In the genomic region with DNA sequence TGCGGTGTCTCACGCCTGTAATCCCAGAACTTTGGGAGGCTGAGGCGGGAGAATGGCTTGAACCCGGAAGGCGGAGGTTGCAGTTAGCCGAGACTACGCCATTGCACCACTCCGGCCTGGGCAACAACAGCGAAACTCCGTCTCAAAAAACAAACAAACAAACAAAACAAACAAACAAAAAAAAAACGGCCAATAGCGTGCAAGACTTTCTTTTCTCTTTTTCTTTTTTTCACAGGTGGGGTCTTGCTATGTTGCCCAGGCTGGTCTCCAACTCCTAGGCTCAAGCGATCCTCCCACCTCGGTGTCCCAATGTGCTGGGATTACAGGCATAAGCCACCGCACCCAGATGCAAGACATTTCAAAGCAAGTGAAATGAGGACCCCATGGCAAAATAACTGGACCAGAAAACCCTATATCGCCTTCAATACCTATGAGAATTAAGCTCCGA, we compare ENCODE assay signal across 8 cellular contexts. TPM values are rescaled to one million over a fixed set of nuclear protein-coding genes. Genes with fewer than 3 reads are reported as not detected.
DNase-seq lines count a peak whose midpoint lies in the region; ATAC-seq and TF ChIP-seq lines count a peak whose summit lies in the region.

No MANE protein-coding gene starts in this region.

- no peak for TF ChIP-seq CTCF in HCT116 (IDR thresholded peaks at IDR 0.05 in 2 of 3, conservative IDR thresholded peaks at IDR 0.05 in 1 of 3; ENCODE audit: borderline replicate concordance in 1 of 3, insufficient read depth in 1 of 3, low read depth in 2 of 3, low read length in 2 of 3)
- no peak for TF ChIP-seq CTCF in activated CD8-positive, alpha-beta T cell treated with anti-CD3 and anti-CD28 coated beads for 36 hours (IDR thresholded peaks at IDR 0.05)

- peak overlapping the region; percentile 97 for H3K4me3 Mint-ChIP-seq in activated CD8-positive, alpha-beta T cell treated with anti-CD3 and anti-CD28 coated beads for 36 hours

- H3K4me3 ChIP-seq in HCT116 (replicated peaks in 1 of 2; ENCODE audit: low read depth in 1 of 2, low read length in 2 of 2) (no peak overlapping the region; a peak in 1 of 4 replicates), iPS-15b (ENCODE audit: low read depth, low read length) (peak overlapping the region; percentile 61), skin epidermis (peak overlapping the region in 6 of 7 experiments; percentile 8 to 100 (median 96))

- CTCF ChIA-PET in HCT116 (lab: Charles Lee): interaction anchor here (1.2 kb wide), 1 partner anchor 22 kb away, joined by 3 read pairs; no protein-coding TSS in a partner anchor
- CTCF ChIA-PET in activated CD8-positive, alpha-beta T cell treated with anti-CD3 and anti-CD28 coated beads for 36 hours (lab: Charles Lee): interaction anchor here (1.2 to 4.6 kb wide), 7 partner anchors 12 to 199 kb away, joined by 3 to 19 read pairs (median 4); no protein-coding TSS in a partner anchor

- DNase-seq in HCT116 (ENCODE audit: low read depth, low spot score) (no peak), substantia nigra (lab: John Stamatoyannopoulos, UW) (no peak), SW 1271 (lab: John Stamatoyannopoulos, UW) (no peak)
- no peak for DNase-seq in activated CD8-positive, alpha-beta T cell treated with anti-CD3 and anti-CD28 coated beads for 36 hours
- DNase-seq in activated CD8-positive, alpha-beta memory T cell treated with anti-CD3 and anti-CD28 coated beads for 24 hours: no peak

- no peaks in the 10 kb centered on the region for H3K9me3 Mint-ChIP-seq in activated CD8-positive, alpha-beta T cell treated with anti-CD3 and anti-CD28 coated beads for 36 hours

- no peak overlapping the region for H2AFZ ChIP-seq in HCT116 (ENCODE audit: low read depth, low read length, poor library complexity, severe bottlenecking)

- H4K20me1 ChIP-seq in HCT116 (ENCODE audit: insufficient read depth): peaks cover 3% of the 10 kb centered on the region; the same call in 1 of the 2 replicates

- TF ChIP-seq RAD21 in HCT116 (IDR thresholded peaks at IDR 0.05; ENCODE audit: low read depth): no peak

- H3K4me1 ChIP-seq in HCT116 (ENCODE audit: control insufficient read depth in 1 of 2, insufficient read depth in 2 of 2, low read length in 2 of 2): peaks cover 4 to 30% of the 10 kb centered on the region in 2 experiments; a peak in 3 of 4 replicates
- peaks cover 9% of the 10 kb centered on the region for H3K4me1 ChIP-seq in iPS-15b (ENCODE audit: control insufficient read depth, insufficient read depth, low read length)

- no TSS peak for BruUV-seq in HCT116 (replicated peaks; lab: Mats Ljungman, UMichigan)

- H3K27ac Mint-ChIP-seq in activated CD8-positive, alpha-beta T cell treated with anti-CD3 and anti-CD28 coated beads for 36 hours: no peak overlapping the region

- RAD21 ChIA-PET in HCT116 (lab: Charles Lee; ENCODE audit: low non-redundant PET in 1 of 2, low total read pairs in 2 of 2, uncharacterized antibody in 2 of 2, unreplicated experiment in 2 of 2): interaction anchor here in 1 of 2 experiments (1.8 kb wide), 1 partner anchor 47 kb away, joined by 5 read pairs; no protein-coding TSS in a partner anchor

- no peaks in the 10 kb centered on the region for H3K36me3 Mint-ChIP-seq in activated CD8-positive, alpha-beta T cell treated with anti-CD3 and anti-CD28 coated beads for 36 hours (ENCODE audit: low read depth)

- no peaks in the 10 kb centered on the region for H3K27me3 ChIP-seq in HCT116 (ENCODE audit: insufficient read depth, low read length)
- H3K27me3 ChIP-seq in iPS-15b (ENCODE audit: control insufficient read depth, insufficient read depth, low read length): no peaks in the 10 kb centered on the region

- no peaks in the 10 kb centered on the region for H3K27me3 Mint-ChIP-seq in activated CD8-positive, alpha-beta T cell treated with anti-CD3 and anti-CD28 coated beads for 36 hours

- H3K36me3 ChIP-seq in HCT116 (ENCODE audit: control insufficient read depth in 1 of 2, insufficient read depth in 2 of 2, low read length in 2 of 2): no peaks in the 10 kb centered on the region
- H3K36me3 ChIP-seq in iPS-15b (ENCODE audit: control insufficient read depth, insufficient read depth, low read length): peaks cover 2% of the 10 kb centered on the region

- no peak for TF ChIP-seq POLR2A in HCT116 (IDR thresholded peaks at IDR 0.05; ENCODE audit: borderline replicate concordance, extremely low read depth, insufficient read depth, insufficient read length)

- H3K4me2 ChIP-seq in HCT116 (ENCODE audit: low read length): peak overlapping the region; percentile 81

- H3K27ac ChIP-seq in HCT116 (ENCODE audit: low read depth, low read length) (no peak overlapping the region), skin epidermis (peak overlapping the region in 5 of 21 experiments; percentile 94 to 100 (median 96)), substantia nigra (ENCODE audit: low read depth, low read length, poor library complexity, severe bottlenecking) (no peak overlapping the region)

- H3K9me3 ChIP-seq in HCT116 (ENCODE audit: control insufficient read depth in 1 of 2, insufficient read depth in 1 of 2, low read depth in 1 of 2, low read length in 2 of 2): no peaks in the 10 kb centered on the region
- no peaks in the 10 kb centered on the region for H3K9me3 ChIP-seq in iPS-15b (ENCODE audit: control insufficient read depth, insufficient read depth, low read length)

- H3K9ac ChIP-seq in HCT116 (ENCODE audit: low read length) (no peak overlapping the region), iPS-15b (ENCODE audit: low read depth, low read length) (no peak overlapping the region)

- peaks cover 46% of the 10 kb centered on the region for H3K4me1 Mint-ChIP-seq in activated CD8-positive, alpha-beta T cell treated with anti-CD3 and anti-CD28 coated beads for 36 hours (ENCODE audit: low read depth)

- intact Hi-C loops in HCT116 (cut with micrococcal nuclease): no loop called here
- intact Hi-C loops in activated CD8-positive, alpha-beta T cell treated with anti-CD3 and anti-CD28 coated beads for 36 hours (cut with micrococcal nuclease): no loop called here

- peaks cover 65% of the 10 kb centered on the region for H3K79me2 ChIP-seq in HCT116 (ENCODE audit: insufficient read depth, low read length)

- no peaks in the 10 kb centered on the region for H3K9me2 ChIP-seq in HCT116 (ENCODE audit: insufficient read depth)

- POLR2A ChIA-PET in HCT116 (lab: Charles Lee): interaction anchor here (1.4 to 3.4 kb wide), 3 partner anchors 11 to 424 kb away, joined by 4 to 107 read pairs (median 39); a partner anchor contains a TSS
- POLR2A ChIA-PET in activated CD8-positive, alpha-beta T cell treated with anti-CD3 and anti-CD28 coated beads for 36 hours (lab: Charles Lee): interaction anchor here (0.6 to 1.6 kb wide), 4 partner anchors 10 to 962 kb away, joined by 3 to 7 read pairs (median 4); no protein-coding TSS in a partner anchor

- ATAC-seq in HCT116 (no peak), HG02973 (IDR thresholded peaks at IDR 0.05; ENCODE audit: unreplicated experiment) (no peak)
- no peak for ATAC-seq in activated CD8-positive, alpha-beta T cell treated with anti-CD3 and anti-CD28 coated beads for 36 hours

TF ChIP-seq in HCT116, 20 proteins besides CTCF, POLR2A, EP300 and RAD21 (continues in another document):
- TF ChIP-seq FOSL1 (IDR thresholded peaks at IDR 0.05; ENCODE audit: low read depth) (no peak), ZNF274 (IDR thresholded peaks at IDR 0.05; ENCODE audit: low read depth, low read length) (no peak), ZFX (IDR thresholded peaks at IDR 0.05) (no peak), EZH2phosphoT487 (IDR thresholded peaks at IDR 0.05; ENCODE audit: borderline replicate concordance) (no peak), ELF1 (IDR thresholded peaks at IDR 0.05; ENCODE audit: borderline replicate concordance, low read depth) (no peak), JUND (IDR thresholded peaks at IDR 0.05) (no peak), SP1 (IDR thresholded peaks at IDR 0.05; ENCODE audit: low read depth) (no peak), YY1 (IDR thresholded peaks at IDR 0.05; ENCODE audit: extremely low read depth, insufficient replicate concordance, low read depth, low read length) (no peak), SRF (IDR thresholded peaks at IDR 0.05; ENCODE audit: low read depth) (no peak), POLR2AphosphoS5 (IDR thresholded peaks at IDR 0.05; ENCODE audit: low read depth, low read length) (no peak)
- TF ChIP-seq, protein P1, sequence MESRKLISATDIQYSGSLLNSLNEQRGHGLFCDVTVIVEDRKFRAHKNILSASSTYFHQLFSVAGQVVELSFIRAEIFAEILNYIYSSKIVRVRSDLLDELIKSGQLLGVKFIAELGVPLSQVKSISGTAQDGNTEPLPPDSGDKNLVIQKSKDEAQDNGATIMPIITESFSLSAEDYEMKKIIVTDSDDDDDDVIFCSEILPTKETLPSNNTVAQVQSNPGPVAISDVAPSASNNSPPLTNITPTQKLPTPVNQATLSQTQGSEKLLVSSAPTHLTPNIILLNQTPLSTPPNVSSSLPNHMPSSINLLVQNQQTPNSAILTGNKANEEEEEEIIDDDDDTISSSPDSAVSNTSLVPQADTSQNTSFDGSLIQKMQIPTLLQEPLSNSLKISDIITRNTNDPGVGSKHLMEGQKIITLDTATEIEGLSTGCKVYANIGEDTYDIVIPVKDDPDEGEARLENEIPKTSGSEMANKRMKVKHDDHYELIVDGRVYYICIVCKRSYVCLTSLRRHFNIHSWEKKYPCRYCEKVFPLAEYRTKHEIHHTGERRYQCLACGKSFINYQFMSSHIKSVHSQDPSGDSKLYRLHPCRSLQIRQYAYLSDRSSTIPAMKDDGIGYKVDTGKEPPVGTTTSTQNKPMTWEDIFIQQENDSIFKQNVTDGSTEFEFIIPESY (IDR thresholded peaks at IDR 0.05; ENCODE audit: extremely low read depth, insufficient replicate concordance, low read length): no peak

RNA-seq across cellular contexts. Expression of a gene that starts 1.6 kb away (rescaled TPM):
- 444 TPM for total RNA-seq in HCT116 (2021; ENCODE audit: unreplicated experiment)
- 696 and 713 TPM in 2 replicates for polyA plus RNA-seq in HCT116 (2012)
- total RNA-seq in activated CD8-positive, alpha-beta T cell treated with anti-CD3 and anti-CD28 coated beads for 36 hours: 100 to 1,000 TPM in 1 of 2 experiments, 10 to 100 TPM in 1; 94.2 to 101 TPM

Comparison
In these comparisons a context has a peak if more than half of its experiments do, and no peak if none do; other contexts are left out.
1. H3K4me3 ChIP-seq: peak in iPS-15b (single experiment) and skin epidermis (6 of 7); none in HCT116 (0 of 2).